11 cellular contexts compared by ENCODE assay signal in genomic region chr15:33154366-33155166, GRCh38. TPM values are rescaled to one million over a fixed set of nuclear protein-coding genes. Genes with fewer than 3 reads are reported as not detected.
A peak's percentile ranks its signal among the peaks of the same experiment; 100 is the strongest.
DNase-seq lines count a peak whose midpoint lies in the region; ATAC-seq and TF ChIP-seq lines count a peak whose summit lies in the region.
"Had no signal": no experiment of that assay in that cellular context is flagged by ENCODE, and none has a peak within 500 bp of the region (broad histone marks: within the 10 kb centered on the region; RNA-seq: fewer than 3 reads in every experiment).

No MANE protein-coding gene starts in this region.

- H3K4me1 Mint-ChIP-seq in natural killer cell: peaks cover 0 to 12% of the 10 kb centered on the region in 2 donors
- H3K4me1 Mint-ChIP-seq in activated T-cell treated with anti-CD3 and anti-CD28 coated beads, Interleukin-2, amount 50 U/mL, for 4 hours (ENCODE audit: low read depth): peaks cover 6% of the 10 kb centered on the region

- TF ChIP-seq CTCF in AG10803 (conservative IDR thresholded peaks at IDR 0.05; ENCODE audit: low read length) (no peak), natural killer cell (IDR thresholded peaks at IDR 0.05) (no peak)

- no peak overlapping the region for H3K27ac ChIP-seq in epithelial cell of prostate

- H3K27ac Mint-ChIP-seq in natural killer cell: no peak overlapping the region
- H3K27ac Mint-ChIP-seq: activated CD8-positive, alpha-beta T cell treated with anti-CD3 and anti-CD28 coated beads, Interleukin-2, amount 10 ng/mL, durations not matched to agents 7 days and 5 days had no signal

- peaks cover 13 to 28% of the 10 kb centered on the region in 2 donors for H3K27me3 Mint-ChIP-seq in natural killer cell (ENCODE audit: low read depth in 2 of 2)
- no peaks in the 10 kb centered on the region for H3K27me3 Mint-ChIP-seq in activated T-cell treated with anti-CD3 and anti-CD28 coated beads, Interleukin-2, amount 50 U/mL, for 4 hours (ENCODE audit: low read depth)

- no peaks in the 10 kb centered on the region for H3K9me3 Mint-ChIP-seq in natural killer cell
- H3K9me3 Mint-ChIP-seq in activated T-cell treated with anti-CD3 and anti-CD28 coated beads, Interleukin-2, amount 50 U/mL, for 4 hours: no peaks in the 10 kb centered on the region

- H3K36me3 Mint-ChIP-seq in natural killer cell: no peaks in the 10 kb centered on the region
- no peaks in the 10 kb centered on the region for H3K36me3 Mint-ChIP-seq in activated T-cell treated with anti-CD3 and anti-CD28 coated beads, Interleukin-2, amount 50 U/mL, for 4 hours (ENCODE audit: insufficient read depth)

- no peak overlapping the region for H3K4me3 Mint-ChIP-seq in natural killer cell
- no peak overlapping the region for H3K4me3 Mint-ChIP-seq in activated T-cell treated with anti-CD3 and anti-CD28 coated beads, Interleukin-2, amount 50 U/mL, for 4 hours
- H3K4me3 Mint-ChIP-seq: activated CD8-positive, alpha-beta T cell treated with anti-CD3 and anti-CD28 coated beads, Interleukin-2, amount 10 ng/mL, durations not matched to agents 7 days and 5 days had no signal

- no peak overlapping the region for H3K4me3 ChIP-seq in AG10803 (ENCODE audit: low read length)
- H3K4me3 ChIP-seq: HAP-1 had no signal

- intact Hi-C loops in natural killer cell (cut with micrococcal nuclease): no loop called here

- DNase-seq in AG10803 (ENCODE audit: low read depth): peak; percentile 92
- peak; percentile 94 for DNase-seq in NCI-H526 treated with DMSO at 0.1 percent for 48 hours (lab: John Stamatoyannopoulos, UW)
- DNase-seq in epithelial cell of prostate (ENCODE audit: low read depth, low spot score): peak; percentile 69
- no peak for DNase-seq in natural killer cell
- no peak for DNase-seq in ureter (ENCODE audit: low spot score)
- no peak for DNase-seq in NCI-H1105 (lab: John Stamatoyannopoulos, UW)
- no peak for DNase-seq in activated T-cell treated with anti-CD3 and anti-CD28 coated beads, Interleukin-2, amount 50 U/mL, for 4 hours
- DNase-seq: activated CD8-positive, alpha-beta T cell treated with anti-CD3 and anti-CD28 coated beads, Interleukin-2, amount 10 ng/mL, durations not matched to agents 7 days and 5 days; NCI-H2081 had no signal

- ATAC-seq in natural killer cell (peak in 2 of 3 donors; percentile 25 to 37), HG03521 (IDR thresholded peaks at IDR 0.05; ENCODE audit: unreplicated experiment) (no peak)
- ATAC-seq in activated T-cell treated with anti-CD3 and anti-CD28 coated beads, Interleukin-2, amount 50 U/mL, for 4 hours: no peak
- ATAC-seq: activated CD8-positive, alpha-beta T cell treated with anti-CD3 and anti-CD28 coated beads, Interleukin-2, amount 10 ng/mL, durations not matched to agents 7 days and 5 days had no signal

RNA-seq across cellular contexts. Expression of gene FMN1, which starts 39.9 kb away (rescaled TPM):
- total RNA-seq in natural killer cell: 10 to 100 TPM in 1 of 3 donors, 1 to 10 TPM in 2; 2.0 to 19.2 (median 2.2) TPM
- total RNA-seq in ureter: 16.1 TPM
- total RNA-seq in activated T-cell treated with anti-CD3 and anti-CD28 coated beads, Interleukin-2, amount 50 U/mL, for 4 hours: under 1 TPM; 0.14 to 0.66 (median 0.48) TPM

Comparison
In these comparisons a context has a peak if more than half of its experiments do, and no peak if none do; other contexts are left out.
1. DNase-seq: peak in AG10803 (single experiment), NCI-H526 treated with DMSO at 0.1 percent for 48 hours (single experiment) and epithelial cell of prostate (single experiment); none in natural killer cell (single experiment), ureter (single experiment), NCI-H1105 (single experiment) and activated T-cell treated with anti-CD3 and anti-CD28 coated beads, Interleukin-2, amount 50 U/mL, for 4 hours (single experiment).
2. ATAC-seq: peak in natural killer cell (2 of 3); none in HG03521 (single experiment) and activated T-cell treated with anti-CD3 and anti-CD28 coated beads, Interleukin-2, amount 50 U/mL, for 4 hours (0 of 2).